Comparison of ENCODE assay signal across 31 cellular contexts in the genomic region with DNA sequence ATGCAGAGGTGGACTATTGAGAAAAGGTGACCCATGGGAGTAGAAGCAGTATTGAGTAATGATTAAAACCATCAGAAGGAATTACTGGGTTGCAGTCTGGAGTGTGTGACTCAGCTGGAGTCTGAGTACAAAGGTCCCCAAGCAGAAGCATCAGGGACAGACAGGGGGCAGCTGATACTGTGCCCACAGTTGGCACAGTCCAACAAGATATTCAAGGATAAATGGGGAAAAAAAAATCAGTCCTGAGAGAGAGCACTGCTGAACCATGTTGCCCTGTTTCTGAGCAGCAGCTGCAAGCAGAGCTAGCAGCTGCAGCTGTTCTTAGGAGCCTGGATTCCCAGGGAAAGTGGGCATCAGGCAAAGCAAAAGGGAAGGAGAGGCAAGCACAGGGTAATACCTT. TPM values are rescaled to one million over a fixed set of nuclear protein-coding genes. Genes with fewer than 3 reads are reported as not detected.
A peak's percentile ranks its signal among the peaks of the same experiment; 100 is the strongest.
DNase-seq lines count a peak whose midpoint lies in the region; ATAC-seq and TF ChIP-seq lines count a peak whose summit lies in the region.
"Had no signal": no experiment of that assay in that cellular context is flagged by ENCODE, and none has a peak within 500 bp of the region (broad histone marks: within the 10 kb centered on the region; RNA-seq: fewer than 3 reads in every experiment).

No MANE protein-coding gene starts in this region.

- no peak for TF ChIP-seq CTCF in CD4-positive, alpha-beta T cell (IDR thresholded peaks at IDR 0.05)
- TF ChIP-seq CTCF in brain (conservative IDR thresholded peaks at IDR 0.05), result no peak

- DNase-seq in NCI-H82 (lab: John Stamatoyannopoulos, UW) (peak; percentile 13), NCI-H82 treated with DMSO at 0.1 percent for 48 hours (lab: John Stamatoyannopoulos, UW; ENCODE audit: unreplicated experiment) (no peak), pons (ENCODE audit: low spot score) (peak; percentile 6), HAP-1 (ENCODE audit: low spot score in 2 of 2) (no peak), NCI-H1930 (lab: John Stamatoyannopoulos, UW) (no peak)
- no peak for DNase-seq in CD4-positive, alpha-beta T cell
- DNase-seq: activated CD4-positive, CD25-positive, alpha-beta regulatory T cell treated with anti-CD3 and anti-CD28 coated beads, Interleukin-2, amount 50 U/mL, for 72 hours; activated gamma-delta T cell; activated T-cell treated with anti-CD3 and anti-CD28 coated beads, Interleukin-2, amount 50 U/mL, for 24 hours; adrenal gland; brain microvascular endothelial cell; EL; KG1; left ventricle myocardium superior; midbrain; MM.1S; NCI-H146; NCI-H226; ovary; spleen; T-helper 1 cell had no signal

- no peak overlapping the region for H3K27ac ChIP-seq in CD4-positive, alpha-beta T cell (ENCODE audit: low read depth, low read length)
- H3K27ac ChIP-seq: adrenal gland, brain microvascular endothelial cell, ovary, right atrium auricular region had no signal

- in situ Hi-C loops in HAP-1 (cut with MboI; ENCODE audit: low sequenced_read_pairs), result no loop called here

- POLR2A ChIA-PET in CD4-positive, alpha-beta T cell (lab: Charles Lee), result interaction anchor here (1.2 kb wide), 1 partner anchor 51 kb away, joined by 6 read pairs; no protein-coding TSS in a partner anchor

- intact Hi-C loops in CD4-positive, alpha-beta T cell (cut with DNase I, micrococcal nuclease), result no loop called here

- no peaks in the 10 kb centered on the region for H3K27me3 ChIP-seq in CD4-positive, alpha-beta T cell (ENCODE audit: control insufficient read depth, insufficient read depth, low read length)
- peaks cover 6% of the 10 kb centered on the region for H3K27me3 ChIP-seq in HAP-1 (ENCODE audit: low read depth)
- H3K27me3 ChIP-seq: adrenal gland, brain microvascular endothelial cell, ovary, right atrium auricular region had no signal

- H3K27me3 Mint-ChIP-seq in CD4-positive, alpha-beta T cell, result no peaks in the 10 kb centered on the region
- no peaks in the 10 kb centered on the region for H3K27me3 Mint-ChIP-seq in brain
- H3K27me3 Mint-ChIP-seq: activated T-cell treated with anti-CD3 and anti-CD28 coated beads, Interleukin-2, amount 50 U/mL, for 24 hours had no signal

- no peaks in the 10 kb centered on the region for H3K9me3 ChIP-seq in CD4-positive, alpha-beta T cell (ENCODE audit: control insufficient read depth, low read length)
- H3K9me3 ChIP-seq in HAP-1, result no peaks in the 10 kb centered on the region
- H3K9me3 ChIP-seq: adrenal gland, ovary, right atrium auricular region, spleen had no signal

- no peak overlapping the region for H3K4me3 Mint-ChIP-seq in CD4-positive, alpha-beta T cell
- H3K4me3 Mint-ChIP-seq in brain, result no peak overlapping the region
- H3K4me3 Mint-ChIP-seq: type B pancreatic cell had no signal

- H3K4me3 ChIP-seq in HAP-1, result no peak overlapping the region
- H3K4me3 ChIP-seq: adrenal gland, GM12878, ovary, right atrium auricular region, spleen had no signal

- CTCF ChIA-PET in CD4-positive, alpha-beta T cell (lab: Charles Lee), result interaction anchor here (2.8 kb wide), 1 partner anchor 30 kb away, joined by 7 read pairs; no protein-coding TSS in a partner anchor

- ATAC-seq in CD4-positive, alpha-beta T cell (ENCODE audit: poor library complexity), result no peak
- ATAC-seq in HG03045 (IDR thresholded peaks at IDR 0.05; ENCODE audit: unreplicated experiment), result no peak
- ATAC-seq: GM12878; left ventricle myocardium superior; natural killer cell treated with Interleukin-12 subunit alpha and Interleukin-12 subunit beta and Interleukin-15 and Interleukin-18, amount 100 ng/mL, for 72 hours had no signal

- H3K4me1 Mint-ChIP-seq in CD4-positive, alpha-beta T cell (ENCODE audit: low read depth), result peaks cover 57% of the 10 kb centered on the region
- H3K4me1 Mint-ChIP-seq in brain, result peaks cover 59% of the 10 kb centered on the region

- H3K27ac Mint-ChIP-seq in CD4-positive, alpha-beta T cell, result peak overlapping the region; percentile 69
- H3K27ac Mint-ChIP-seq in brain, result peak overlapping the region in 4 of 5 experiments; percentile 5 to 86 (median 31)
- H3K27ac Mint-ChIP-seq: natural killer cell treated with Interleukin-12 subunit alpha and Interleukin-12 subunit beta and Interleukin-15 and Interleukin-18, amount 100 ng/mL, for 72 hours; type B pancreatic cell had no signal

- no peaks in the 10 kb centered on the region for H3K4me1 ChIP-seq in HAP-1
- H3K4me1 ChIP-seq: adrenal gland, right atrium auricular region had no signal

- H3K9me3 Mint-ChIP-seq in CD4-positive, alpha-beta T cell, result no peaks in the 10 kb centered on the region
- H3K9me3 Mint-ChIP-seq in brain, result no peaks in the 10 kb centered on the region
- H3K9me3 Mint-ChIP-seq: activated T-cell treated with anti-CD3 and anti-CD28 coated beads, Interleukin-2, amount 50 U/mL, for 24 hours; natural killer cell treated with Interleukin-12 subunit alpha and Interleukin-12 subunit beta and Interleukin-15 and Interleukin-18, amount 100 ng/mL, for 72 hours; type B pancreatic cell had no signal

- no peaks in the 10 kb centered on the region for H3K36me3 ChIP-seq in HAP-1 (replicated peaks)
- H3K36me3 ChIP-seq: adrenal gland, brain microvascular endothelial cell, ovary, right atrium auricular region, spleen had no signal

- H3K36me3 Mint-ChIP-seq in CD4-positive, alpha-beta T cell (ENCODE audit: low read depth), result no peaks in the 10 kb centered on the region
- no peaks in the 10 kb centered on the region for H3K36me3 Mint-ChIP-seq in brain
- H3K36me3 Mint-ChIP-seq: natural killer cell treated with Interleukin-12 subunit alpha and Interleukin-12 subunit beta and Interleukin-15 and Interleukin-18, amount 100 ng/mL, for 72 hours; type B pancreatic cell had no signal

RNA-seq across cellular contexts. Expression of gene NEUROD4, which starts 17.6 kb away (rescaled TPM):
- total RNA-seq in CD4-positive, alpha-beta T cell, result not detected
- polyA plus RNA-seq in brain (ENCODE audit: insufficient read depth, low read depth, low replicate concordance), result not detected
- total RNA-seq: activated CD8-positive, alpha-beta memory T cell treated with anti-CD3 and anti-CD28 coated beads for 36 hours; chondrocyte; endothelial cell of umbilical vein; glomerular endothelial cell; GM12878; left ventricle myocardium superior; natural killer cell treated with Interleukin-12 subunit alpha and Interleukin-12 subunit beta and Interleukin-15 and Interleukin-18, amount 100 ng/mL, for 72 hours; ovary; right atrium auricular region; spleen had no signal
- polyA plus RNA-seq: endothelial cell of umbilical vein, ovary, spleen had no signal

RNA-seq across cellular contexts. Expression of gene TESPA1, which starts 52.8 kb away (rescaled TPM):
- total RNA-seq in CD4-positive, alpha-beta T cell, result 10 to 100 TPM; 96.3 to 98.2 TPM
- 19.6 TPM for polyA plus RNA-seq in brain (ENCODE audit: insufficient read depth, low read depth, low replicate concordance)
- total RNA-seq: chondrocyte, endothelial cell of umbilical vein, glomerular endothelial cell had no signal
- polyA plus RNA-seq: endothelial cell of umbilical vein had no signal

Comparison
In these comparisons a context has a peak if more than half of its experiments do, and no peak if none do; other contexts are left out.
1. DNase-seq: peak in NCI-H82 (single experiment) and pons (single experiment); none in NCI-H82 treated with DMSO at 0.1 percent for 48 hours (single experiment), CD4-positive, alpha-beta T cell (0 of 10), HAP-1 (0 of 2) and NCI-H1930 (0 of 2).